8 cellular contexts compared by ENCODE assay signal in genomic region chr1:98662354-98662665, GRCh38. TPM values are rescaled to one million over a fixed set of nuclear protein-coding genes. Genes with fewer than 3 reads are reported as not detected.
DNase-seq lines count a peak whose midpoint lies in the region; ATAC-seq, FAIRE-seq and TF ChIP-seq lines count a peak whose summit lies in the region.

No MANE protein-coding gene starts in this region.

- H3K4me2 ChIP-seq in A549 (peak overlapping the region; percentile 93), OCI-LY7 (ENCODE audit: low read length) (no peak overlapping the region)

- H3K4me1 ChIP-seq in A549 (peaks cover 13% of the 10 kb centered on the region), OCI-LY7 (ENCODE audit: insufficient read depth, low read length, poor library complexity, severe bottlenecking) (no peaks in the 10 kb centered on the region)

- peak in 1 of 2 experiments; percentile 10 for DNase-seq in A549 (ENCODE audit: low read depth in 1 of 2, low spot score in 1 of 2)
- no peak for DNase-seq in HFF-Myc (ENCODE audit: extremely low read depth, low read depth)
- no peak for DNase-seq in bronchial epithelial cell (ENCODE audit: low read depth)
- DNase-seq in left colon, result no peak
- DNase-seq in superior temporal gyrus (ENCODE audit: extremely low spot score), result peak; percentile 68
- no peak for DNase-seq in NCI-H1048 (lab: John Stamatoyannopoulos, UW)
- no peak for DNase-seq in OCI-LY7 (ENCODE audit: low spot score)
- no peak for DNase-seq in stimulated activated naive CD4-positive, alpha-beta T cell (lab: John Stamatoyannopoulos, UW)

- H3K36me3 ChIP-seq in bronchial epithelial cell (ENCODE audit: control insufficient read depth, insufficient read depth, low read length) (no peaks in the 10 kb centered on the region), OCI-LY7 (ENCODE audit: insufficient read depth, low read length) (no peaks in the 10 kb centered on the region)

- TF ChIP-seq EP300 in A549 (IDR thresholded peaks at IDR 0.05), result no peak

- H3K79me2 ChIP-seq in OCI-LY7 (ENCODE audit: insufficient read depth, low read depth, low read length), result no peaks in the 10 kb centered on the region

- H3K27me3 ChIP-seq in bronchial epithelial cell (ENCODE audit: control insufficient read depth, insufficient read depth, low read length), result no peaks in the 10 kb centered on the region

- no peaks in the 10 kb centered on the region for H3K9me2 ChIP-seq in OCI-LY7 (ENCODE audit: insufficient read depth, low read length)

- H4K20me1 ChIP-seq in OCI-LY7 (ENCODE audit: insufficient read depth, low read length), result no peaks in the 10 kb centered on the region

- 0% methylated on average over 6 of the region's 6 CpGs for WGBS in A549 (ENCODE audit: missing lambda C conversion rate)

- no peak overlapping the region for H2AFZ ChIP-seq in OCI-LY7 (ENCODE audit: low read length)

- BruUV-seq in OCI-LY7 (replicated peaks; lab: Mats Ljungman, UMichigan), result no TSS peak

- peak overlapping the region; percentile 64 for H3K4me3 ChIP-seq in A549
- H3K4me3 ChIP-seq in HFF-Myc (replicated peaks; ENCODE audit: low read depth, low read length), result peak overlapping the region; percentile 68
- peak overlapping the region; percentile 74 for H3K4me3 ChIP-seq in bronchial epithelial cell (ENCODE audit: low read depth, low read length)
- H3K4me3 ChIP-seq in OCI-LY7 (ENCODE audit: low read depth, low read length, poor library complexity, severe bottlenecking), result no peak overlapping the region

- TF ChIP-seq POLR2A in A549 (IDR thresholded peaks at IDR 0.05; ENCODE audit: low read length), result no peak

- POLR2A ChIA-PET in A549 (lab: Yijun Ruan, JAX) (interaction anchor here (0.7 kb wide), 1 partner anchor 194 kb away, joined by 3 read pairs; no protein-coding TSS in a partner anchor), OCI-LY7 (lab: Charles Lee) (no interaction called here)

- TF ChIP-seq RAD21 in A549 (conservative IDR thresholded peaks at IDR 0.05 in 1 of 2, IDR thresholded peaks at IDR 0.05 in 1 of 2), result no peak

- FAIRE-seq in A549 (lab: Jason Lieb, UNC) (no peak), bronchial epithelial cell (lab: Jason Lieb, UNC) (no peak)

- ATAC-seq in A549 (peak; percentile 35 to 42), left colon (peak; percentile 17)

- H3K27ac ChIP-seq in A549, result peak overlapping the region; percentile 70 to 95
- H3K27ac ChIP-seq in OCI-LY7 (ENCODE audit: low read depth, low read length, poor library complexity, severe bottlenecking), result no peak overlapping the region

- intact Hi-C loops in left colon (cut with DNase I, micrococcal nuclease), result no loop called here
- intact Hi-C loops in OCI-LY7 (cut with micrococcal nuclease; ENCODE audit: unreplicated experiment), result no loop called here

- CTCF ChIA-PET in A549 (lab: Yijun Ruan, JAX), result interaction anchor here (0.7 kb wide), 1 partner anchor 64 kb away, joined by 3 read pairs; no protein-coding TSS in a partner anchor
- CTCF ChIA-PET in OCI-LY7 (lab: Charles Lee; ENCODE audit: unreplicated experiment), result no interaction called here

- TF ChIP-seq CTCF in A549 (IDR thresholded peaks at IDR 0.05), result no peak
- TF ChIP-seq CTCF in HFF-Myc (IDR thresholded peaks at IDR 0.05; ENCODE audit: low read depth, low read length, missing control alignments), result no peak
- no peak for TF ChIP-seq CTCF in bronchial epithelial cell (IDR thresholded peaks at IDR 0.05; ENCODE audit: insufficient read depth, low read length, severe bottlenecking)
- TF ChIP-seq CTCF in OCI-LY7 (conservative IDR thresholded peaks at IDR 0.05; ENCODE audit: low read length), result no peak

- no peaks in the 10 kb centered on the region for H3K9me3 ChIP-seq in A549
- no peaks in the 10 kb centered on the region for H3K9me3 ChIP-seq in OCI-LY7 (ENCODE audit: low read length)

TF ChIP-seq in A549, 52 proteins besides CTCF, POLR2A, EP300 and RAD21:
- TF ChIP-seq HOXB13 (CRISPR knock-in tag; IDR thresholded peaks at IDR 0.05; ENCODE audit: low read depth) (no peak), GATA3 (IDR thresholded peaks at IDR 0.05; ENCODE audit: borderline replicate concordance) (no peak), TFCP2L1 (CRISPR knock-in tag; IDR thresholded peaks at IDR 0.05) (no peak), CHD2 (IDR thresholded peaks at IDR 0.05; ENCODE audit: low read length, partially characterized antibody) (no peak), RFX5 (IDR thresholded peaks at IDR 0.05) (no peak), CEBPB (IDR thresholded peaks at IDR 0.05) (no peak), REST (IDR thresholded peaks at IDR 0.05) (no peak), ATOH8 (CRISPR knock-in tag; IDR thresholded peaks at IDR 0.05; ENCODE audit: low read depth) (no peak), TP53 (CRISPR knock-in tag; IDR thresholded peaks at IDR 0.05) (no peak), CHD4 (IDR thresholded peaks at IDR 0.05; ENCODE audit: borderline replicate concordance) (no peak)
TF ChIP-seq in A549: peak in this region for 0.

RNA-seq across cellular contexts. Expression of gene SNX7, which starts 0.8 kb away (rescaled TPM):
- polyA plus RNA-seq in A549 (2011; rRNA removed) (31.3 and 45.1 TPM in 2 replicates), A549 (2017; fragmentation: RNase III; extraction: RNeasy Plus Mini Kit Qiagen cat#74134 plus additional on column Dnase treatment) (27.4 to 29.7 TPM (median 29.5 TPM) in 3 replicates)
- polyA plus RNA-seq in A549 (2012; cell fraction: cytosol; rRNA removed), result 8.8 TPM in 2 replicates
- 2.0 and 3.5 TPM in 2 replicates for polyA plus RNA-seq in A549 (2012; cell fraction: nucleus; rRNA removed)
- polyA minus RNA-seq in A549 (2011; rRNA and poly(A)+ RNA removed), result 14.9 and 17.5 TPM in 2 replicates
- total RNA-seq in bronchial epithelial cell (19.0 and 19.3 TPM in 2 replicates), left colon (10 to 100 TPM; 43.9 to 45.9 TPM), OCI-LY7 (2022) (not detected in 2 replicates)
- total RNA-seq in OCI-LY7 (2014; rRNA removed; shearing (Covaris generic)), result not detected in 2 replicates

Comparison
In these comparisons a context has a peak if more than half of its experiments do, and no peak if none do; other contexts are left out.
1. RNA of gene SNX7, which starts 0.8 kb away (total RNA-seq): 43.9 to 45.9 TPM in left colon and 19.0 to 19.3 TPM in bronchial epithelial cell; not detected in OCI-LY7; every median in the first group is over 10 times any median in the second.